Comparison of ENCODE assay signal across 8 cellular contexts in the genomic region with DNA sequence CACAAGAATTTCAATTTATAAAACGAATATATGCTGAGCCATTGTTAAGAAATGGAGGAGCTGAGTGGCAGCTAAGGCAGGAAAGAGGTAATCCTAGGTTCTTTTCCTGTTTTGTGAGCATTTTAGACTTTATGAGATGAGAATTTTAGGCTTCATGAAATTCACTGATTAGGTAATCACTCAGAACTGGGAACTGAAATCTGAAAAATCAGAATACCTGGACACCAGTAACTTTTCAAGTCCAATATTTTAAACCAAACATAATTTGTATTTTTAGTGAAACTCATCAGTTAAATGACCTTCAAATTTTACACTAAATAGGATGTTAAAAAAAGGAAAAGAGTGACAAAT.
"Had no signal": no experiment of that assay in that cellular context is flagged by ENCODE, and none has a peak within 500 bp of the region (broad histone marks: within the 10 kb centered on the region; RNA-seq: fewer than 3 reads in every experiment).

No MANE protein-coding gene starts in this region.

- FAIRE-seq: K562 had no signal

- H3K9me3 ChIP-seq: HAP-1 had no signal

- DNase-seq: H7, HFFc6, IMR-90 had no signal

- H3K4me1 ChIP-seq: HAP-1 had no signal

- H2AFZ ChIP-seq: GM23338 had no signal

- H3K4me2 ChIP-seq: GM23338 had no signal

- H3K27ac ChIP-seq: HL-60 had no signal

- H3K36me3 ChIP-seq: HAP-1 had no signal

- H3K4me3 ChIP-seq: GM23338, HAP-1, K562 had no signal

- ATAC-seq: GM23338, HCT116, K562 had no signal
